ENCODE assay signal across 19 cellular contexts in the genomic region with DNA sequence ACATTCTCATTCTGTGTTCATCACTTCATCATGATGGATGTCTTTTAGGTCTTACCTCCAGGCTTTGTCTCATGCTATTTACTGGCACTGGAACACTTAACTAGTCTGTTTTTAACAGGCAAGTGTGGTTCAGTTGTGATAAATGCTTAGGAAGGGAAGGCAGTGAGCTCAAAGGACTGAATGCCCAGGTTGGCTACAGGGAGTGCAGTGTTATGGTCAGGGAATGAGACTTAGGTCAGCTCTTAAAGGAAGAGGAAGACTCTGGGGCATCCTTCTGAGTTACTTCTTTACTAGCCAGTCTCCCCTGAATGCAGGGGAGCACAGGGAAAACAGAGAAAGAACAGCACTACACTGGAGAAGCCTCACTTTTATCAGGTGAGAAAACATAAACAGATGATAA.
A peak's percentile ranks its signal among the peaks of the same experiment; 100 is the strongest.
DNase-seq lines count a peak whose midpoint lies in the region; ATAC-seq, FAIRE-seq and TF ChIP-seq lines count a peak whose summit lies in the region.
"Had no signal": no experiment of that assay in that cellular context is flagged by ENCODE, and none has a peak within 500 bp of the region (broad histone marks: within the 10 kb centered on the region; RNA-seq: fewer than 3 reads in every experiment).

No MANE protein-coding gene starts in this region.

- FAIRE-seq in RCC 7860 (lab: Jason Lieb, UNC) = no peak
- FAIRE-seq: GM18507, GM19239, K562 had no signal

- H3K9ac ChIP-seq in mammary epithelial cell (ENCODE audit: insufficient read depth, low read length) (no peak overlapping the region), mesenchymal stem cell (ENCODE audit: low read length) (no peak overlapping the region)

- H2AK5ac ChIP-seq in mesenchymal stem cell (ENCODE audit: low read length, severe bottlenecking) = no peak overlapping the region

- dilution Hi-C loops in mammary epithelial cell (cut with HindIII; ENCODE audit: low sequenced_read_pairs) = no loop called here

- no peak overlapping the region for H3K4me3 Mint-ChIP-seq in MCF 10A (ENCODE audit: unreplicated experiment)
- peak overlapping the region; percentile 18 for H3K4me3 Mint-ChIP-seq in activated T-helper 17 cell treated with anti-CD3 and anti-CD28 coated beads, Interleukin-2, amount 50 U/mL, for 72 hours
- H3K4me3 Mint-ChIP-seq: type B pancreatic cell had no signal

- H3K14ac ChIP-seq in mesenchymal stem cell (ENCODE audit: low read length in 2 of 2) = peak overlapping the region in 1 of 2 experiments; percentile 63

- POLR2A ChIA-PET in MCF 10A (lab: Yijun Ruan, JAX) = interaction anchor here (1.0 to 1.4 kb wide), 2 partner anchors 14 to 73 kb away, joined by 3 read pairs; a partner anchor contains a TSS

- peak overlapping the region; percentile 1 to 21 for H3K18ac ChIP-seq in mesenchymal stem cell (ENCODE audit: low read depth in 1 of 2, low read length in 2 of 2)

- no peak overlapping the region for H3K27ac ChIP-seq in mammary epithelial cell (ENCODE audit: insufficient read depth, low read depth, low read length)
- no peak overlapping the region for H3K27ac ChIP-seq in mesenchymal stem cell (ENCODE audit: low read length, poor library complexity, severe bottlenecking)
- peak overlapping the region; percentile 32 to 93 (median 68) for H3K27ac ChIP-seq in tibial nerve
- H3K27ac ChIP-seq in adrenal gland = peak overlapping the region in 2 of 5 donors; percentile 3 to 19
- H3K27ac ChIP-seq: colonic mucosa, SJCRH30 had no signal

- no peak overlapping the region for H3K23ac ChIP-seq in mesenchymal stem cell (ENCODE audit: low read length in 2 of 2)

- H4K91ac ChIP-seq in mesenchymal stem cell (ENCODE audit: low read length) = no peak overlapping the region

- ATAC-seq in activated T-helper 17 cell treated with anti-CD3 and anti-CD28 coated beads, Interleukin-2, amount 50 U/mL, for 72 hours (replicated peaks) = no peak
- no peak for ATAC-seq in left lobe of liver
- ATAC-seq: esophagus mucosa, K562 had no signal

- peaks cover 3% of the 10 kb centered on the region for H4K20me1 ChIP-seq in mammary epithelial cell (ENCODE audit: insufficient read depth, low read length)

- H3K79me2 ChIP-seq in mammary epithelial cell (ENCODE audit: insufficient read depth, low read length) = peaks cover 94% of the 10 kb centered on the region

- DNase-seq in MCF 10A (ENCODE audit: unreplicated experiment) (no peak), mammary epithelial cell (no peak), mesenchymal stem cell (no peak), tibial nerve (ENCODE audit: low spot score in 2 of 2) (no peak), adrenal gland (no peak), RCC 7860 (ENCODE audit: low spot score) (no peak), left lobe of liver (ENCODE audit: low spot score) (no peak)
- DNase-seq: anterior cingulate cortex, colonic mucosa, head of caudate nucleus, NCI-H1105 treated with DMSO at 0.1 percent for 48 hours, NCI-H345, SJCRH30 had no signal

- H2BK5ac ChIP-seq in mesenchymal stem cell (ENCODE audit: low read depth, low read length, poor library complexity, severe bottlenecking) = no peak overlapping the region

- H3K36me3 Mint-ChIP-seq in MCF 10A (ENCODE audit: insufficient read depth, unreplicated experiment) = peaks cover 100% of the 10 kb centered on the region
- H3K36me3 Mint-ChIP-seq in activated T-helper 17 cell treated with anti-CD3 and anti-CD28 coated beads, Interleukin-2, amount 50 U/mL, for 72 hours (ENCODE audit: low read depth) = peaks cover 99% of the 10 kb centered on the region

- no peaks in the 10 kb centered on the region for H3K27me3 Mint-ChIP-seq in MCF 10A (ENCODE audit: insufficient read depth, unreplicated experiment)
- H3K27me3 Mint-ChIP-seq in activated T-helper 17 cell treated with anti-CD3 and anti-CD28 coated beads, Interleukin-2, amount 50 U/mL, for 72 hours = no peaks in the 10 kb centered on the region
- H3K27me3 Mint-ChIP-seq: type B pancreatic cell had no signal

- CTCF ChIA-PET in MCF 10A (lab: Yijun Ruan, JAX) (interaction anchor here (0.5 to 3.7 kb wide), 3 partner anchors 14 to 488 kb away, joined by 3 to 27 read pairs (median 3); no protein-coding TSS in a partner anchor), mammary epithelial cell (lab: Charles Lee; ENCODE audit: low non-redundant PET) (no interaction called here)

- BruUV-seq in MCF 10A (replicated peaks; lab: Mats Ljungman, UMichigan) (no TSS peak), mammary epithelial cell (replicated peaks; lab: Mats Ljungman, UMichigan) (no TSS peak)

- H4K8ac ChIP-seq in mesenchymal stem cell (ENCODE audit: low read length) = no peak overlapping the region

- peak overlapping the region; percentile 46 for H3K27ac Mint-ChIP-seq in MCF 10A (ENCODE audit: low read depth, unreplicated experiment)
- H3K27ac Mint-ChIP-seq in activated T-helper 17 cell treated with anti-CD3 and anti-CD28 coated beads, Interleukin-2, amount 50 U/mL, for 72 hours = peak overlapping the region; percentile 67
- H3K27ac Mint-ChIP-seq: type B pancreatic cell had no signal

- intact Hi-C loops in MCF 10A (cut with micrococcal nuclease) = no loop called here
- intact Hi-C loops in mammary epithelial cell (cut with micrococcal nuclease) = no loop called here
- intact Hi-C loops in adrenal gland (cut with DNase I) = no loop called here

- H3K4ac ChIP-seq in mesenchymal stem cell (ENCODE audit: low read depth in 1 of 2, low read length in 2 of 2) = peak overlapping the region in 1 of 2 experiments; percentile 53

- peaks cover 38% of the 10 kb centered on the region for H3K79me1 ChIP-seq in mesenchymal stem cell (replicated peaks; ENCODE audit: low read length, poor library complexity, severe bottlenecking)

- peak overlapping the region in 1 of 2 experiments; percentile 77 for H2BK12ac ChIP-seq in mesenchymal stem cell (ENCODE audit: low read length in 2 of 2)

- H3K9me3 ChIP-seq in mammary epithelial cell (replicated peaks; ENCODE audit: insufficient read depth, low read length) (no peaks in the 10 kb centered on the region), mesenchymal stem cell (ENCODE audit: control insufficient read depth, low read length) (no peaks in the 10 kb centered on the region), tibial nerve (no peaks in the 10 kb centered on the region), adrenal gland (replicated peaks in 1 of 3) (no peaks in the 10 kb centered on the region)
- H3K9me3 ChIP-seq: colonic mucosa, SJCRH30 had no signal

- H3K36me3 ChIP-seq in mammary epithelial cell (ENCODE audit: insufficient read depth, low read length) (peaks cover 76% of the 10 kb centered on the region), mesenchymal stem cell (ENCODE audit: control insufficient read depth in 1 of 2, insufficient read depth in 2 of 2, low read depth in 1 of 2, low read length in 2 of 2) (peaks cover 19 to 85% of the 10 kb centered on the region in 2 experiments), tibial nerve (peaks cover 0 to 58% (median 5%) of the 10 kb centered on the region in 3 donors), adrenal gland (replicated peaks in 1 of 2) (peaks cover 0 to 43% of the 10 kb centered on the region in 2 donors)
- H3K36me3 ChIP-seq: colonic mucosa had no signal

- TF ChIP-seq POLR2A in tibial nerve (IDR thresholded peaks at IDR 0.05) = no peak
- no peak for TF ChIP-seq POLR2A in adrenal gland (IDR thresholded peaks at IDR 0.05)

- peaks cover 48% of the 10 kb centered on the region for H3K4me1 Mint-ChIP-seq in MCF 10A (ENCODE audit: insufficient read depth, unreplicated experiment)
- H3K4me1 Mint-ChIP-seq in activated T-helper 17 cell treated with anti-CD3 and anti-CD28 coated beads, Interleukin-2, amount 50 U/mL, for 72 hours = peaks cover 73% of the 10 kb centered on the region

- in situ Hi-C loops in mammary epithelial cell (cut with MboI; ENCODE audit: low sequenced_read_pairs in 2 of 2) = loop anchor here in 1 of 2 donors (25.0 kb wide), 1 partner anchor 567 kb away; no protein-coding TSS in a partner anchor

- H3K4me2 ChIP-seq in mammary epithelial cell (ENCODE audit: insufficient read depth, low read depth, low read length) (no peak overlapping the region), mesenchymal stem cell (ENCODE audit: low read length, poor library complexity, severe bottlenecking) (no peak overlapping the region)

- no peak overlapping the region for H2BK120ac ChIP-seq in mesenchymal stem cell (ENCODE audit: low read depth, low read length)

- TF ChIP-seq EP300 in tibial nerve (IDR thresholded peaks at IDR 0.05) = no peak

- H3K27me3 ChIP-seq in mammary epithelial cell (ENCODE audit: insufficient read depth, low read length) (no peaks in the 10 kb centered on the region), mesenchymal stem cell (ENCODE audit: control insufficient read depth in 1 of 2, insufficient read depth in 1 of 2, low read length in 2 of 2) (no peaks in the 10 kb centered on the region), tibial nerve (no peaks in the 10 kb centered on the region), adrenal gland (no peaks in the 10 kb centered on the region)
- H3K27me3 ChIP-seq: colonic mucosa, SJCRH30 had no signal

- H2BK15ac ChIP-seq in mesenchymal stem cell (ENCODE audit: low read depth, poor library complexity, severe bottlenecking) = no peak overlapping the region

- no peaks in the 10 kb centered on the region for H3K9me3 Mint-ChIP-seq in MCF 10A (ENCODE audit: unreplicated experiment)
- peaks cover 3% of the 10 kb centered on the region for H3K9me3 Mint-ChIP-seq in activated T-helper 17 cell treated with anti-CD3 and anti-CD28 coated beads, Interleukin-2, amount 50 U/mL, for 72 hours
- H3K9me3 Mint-ChIP-seq: type B pancreatic cell had no signal

- H3K4me1 ChIP-seq in mammary epithelial cell (ENCODE audit: insufficient read depth, low read length) (peaks cover 15% of the 10 kb centered on the region), mesenchymal stem cell (ENCODE audit: control insufficient read depth, insufficient read depth, low read depth, low read length) (peaks cover 3% of the 10 kb centered on the region), tibial nerve (peaks cover 0 to 97% (median 60%) of the 10 kb centered on the region in 4 donors), adrenal gland (replicated peaks in 1 of 2) (peaks cover 20 to 75% of the 10 kb centered on the region in 2 donors)
- H3K4me1 ChIP-seq: colonic mucosa, SJCRH30 had no signal

- TF ChIP-seq CTCF in MCF 10A (IDR thresholded peaks at IDR 0.05; ENCODE audit: unreplicated experiment) (no peak), mammary epithelial cell (conservative IDR thresholded peaks at IDR 0.05 in 1 of 2, IDR thresholded peaks at IDR 0.05 in 1 of 2; ENCODE audit: extremely low read depth in 1 of 2, insufficient read depth in 1 of 2, low read depth in 1 of 2, low read length in 2 of 2) (no peak), tibial nerve (IDR thresholded peaks at IDR 0.05) (no peak), adrenal gland (IDR thresholded peaks at IDR 0.05) (no peak)

- H3K4me3 ChIP-seq in mammary epithelial cell (replicated peaks in 1 of 3; ENCODE audit: insufficient read depth in 1 of 3, low read depth in 2 of 3, low read length in 3 of 3) (no peak overlapping the region), mesenchymal stem cell (ENCODE audit: insufficient read depth in 1 of 2, low read depth in 1 of 2, low read length in 2 of 2) (no peak overlapping the region), tibial nerve (no peak overlapping the region), adrenal gland (no peak overlapping the region)
- H3K4me3 ChIP-seq: colonic mucosa, K562, SJCRH30 had no signal

- H2AFZ ChIP-seq in mammary epithelial cell (ENCODE audit: low read depth, low read length) (no peak overlapping the region), mesenchymal stem cell (ENCODE audit: low read depth, low read length) (peak overlapping the region; percentile 47)

Comparison
In these comparisons a context has a peak if more than half of its experiments do, and no peak if none do; other contexts are left out.
1. H3K27ac ChIP-seq: peak in tibial nerve (4 of 4); none in mammary epithelial cell (single experiment) and mesenchymal stem cell (single experiment).